ENCODE assay signal across 1 cellular context in genomic region chr1:1400576-1401456, GRCh38.
TF ChIP-seq lines count a peak whose summit lies in the region.

No MANE protein-coding gene starts in this region.

TF ChIP-seq in HepG2, 621 proteins besides CTCF, POLR2A, EP300 and RAD21 (continued from another document and continues in another):
- TF ChIP-seq ZNF275 (CRISPR knock-in tag; IDR thresholded peaks at IDR 0.05; ENCODE audit: borderline replicate concordance) (peak; percentile 89), SETDB1 (CRISPR knock-in tag; IDR thresholded peaks at IDR 0.05; ENCODE audit: borderline replicate concordance) (no peak), NFYC (CRISPR knock-in tag; IDR thresholded peaks at IDR 0.05) (peak; percentile 51; the same call in 1 of the 2 replicates), SPEN (CRISPR knock-in tag; IDR thresholded peaks at IDR 0.05; ENCODE audit: low read depth) (peak; percentile 95), ZNF615 (CRISPR knock-in tag; IDR thresholded peaks at IDR 0.05; ENCODE audit: borderline replicate concordance) (no peak), KLF11 (CRISPR knock-in tag; IDR thresholded peaks at IDR 0.05) (no peak), IRF2 (CRISPR knock-in tag; IDR thresholded peaks at IDR 0.05) (peak; percentile 95), XRCC5 (optimal IDR thresholded peaks at IDR 0.05; ENCODE audit: low read length) (peak; percentile 78), ZEB1 (IDR thresholded peaks at IDR 0.05; ENCODE audit: insufficient replicate concordance, low read depth) (no peak), SP1 (IDR thresholded peaks at IDR 0.05) (no peak), SP1 (CRISPR knock-in tag; IDR thresholded peaks at IDR 0.05) (peak; percentile 62), ZNF460 (CRISPR knock-in tag; IDR thresholded peaks at IDR 0.05; ENCODE audit: borderline replicate concordance) (no peak; the same call in 1 of the 2 replicates), ZNF350 (CRISPR knock-in tag; IDR thresholded peaks at IDR 0.05; ENCODE audit: borderline replicate concordance, low read depth) (peak; percentile 94), ZNF329 (CRISPR knock-in tag; IDR thresholded peaks at IDR 0.05; ENCODE audit: low read depth) (no peak; the same call in 1 of the 2 replicates), HCFC1 (IDR thresholded peaks at IDR 0.05; ENCODE audit: low read depth, low read length) (no peak), MEIS2 (CRISPR knock-in tag; IDR thresholded peaks at IDR 0.05) (peak; percentile 100), HIC2 (CRISPR knock-in tag; IDR thresholded peaks at IDR 0.05; ENCODE audit: low read depth) (peak; percentile 75; the same call in 1 of the 2 replicates), TAF15 (IDR thresholded peaks at IDR 0.05; ENCODE audit: low read depth, low read length, poor library complexity, severe bottlenecking) (peak; percentile 78), ZNF563 (CRISPR knock-in tag; IDR thresholded peaks at IDR 0.05) (no peak; the same call in 1 of the 2 replicates), FIP1L1 (IDR thresholded peaks at IDR 0.05; ENCODE audit: borderline replicate concordance, insufficient read depth, low read depth, low read length) (peak; percentile 66; the same call in 1 of the 2 replicates), ZIK1 (CRISPR knock-in tag; IDR thresholded peaks at IDR 0.05; ENCODE audit: borderline replicate concordance, low read depth) (peak; percentile 89; the same call in 1 of the 2 replicates), ZNF607 (CRISPR knock-in tag; IDR thresholded peaks at IDR 0.05; ENCODE audit: borderline replicate concordance) (peak; percentile 99), YEATS2 (CRISPR knock-in tag; IDR thresholded peaks at IDR 0.05; ENCODE audit: borderline replicate concordance) (peak; percentile 86; the same call in 1 of the 2 replicates), ZNF672 (CRISPR knock-in tag; IDR thresholded peaks at IDR 0.05) (no peak; the same call in 1 of the 2 replicates), ZNF556 (CRISPR knock-in tag; IDR thresholded peaks at IDR 0.05; ENCODE audit: borderline replicate concordance) (peak; percentile 92), ZNF34 (CRISPR knock-in tag; IDR thresholded peaks at IDR 0.05; ENCODE audit: borderline replicate concordance) (no peak; the same call in 1 of the 2 replicates), ZNF605 (CRISPR knock-in tag; IDR thresholded peaks at IDR 0.05) (0 out of 2 replicates have a peak, but pooled peaks have one; percentile 57), SOX5 (CRISPR knock-in tag; IDR thresholded peaks at IDR 0.05; ENCODE audit: borderline replicate concordance) (peak; percentile 92), ZNF646 (CRISPR knock-in tag; IDR thresholded peaks at IDR 0.05) (no peak; the same call in 1 of the 2 replicates), CERS6 (CRISPR knock-in tag; IDR thresholded peaks at IDR 0.05) (0 out of 2 replicates have a peak, but pooled peaks have one; percentile 59), ZNF337 (CRISPR knock-in tag; IDR thresholded peaks at IDR 0.05; ENCODE audit: borderline replicate concordance, low read depth) (no peak), LCORL (IDR thresholded peaks at IDR 0.05) (no peak), LCORL (CRISPR knock-in tag; IDR thresholded peaks at IDR 0.05) (peak; percentile 96), HNF4A (CRISPR knock-in tag; IDR thresholded peaks at IDR 0.05) (peak; percentile 99), GLMP (CRISPR knock-in tag; IDR thresholded peaks at IDR 0.05; ENCODE audit: borderline replicate concordance) (no peak), ZNF614 (CRISPR knock-in tag; IDR thresholded peaks at IDR 0.05; ENCODE audit: borderline replicate concordance) (peak; percentile 95; the same call in 1 of the 2 replicates), ZNF75D (CRISPR knock-in tag; IDR thresholded peaks at IDR 0.05; ENCODE audit: borderline replicate concordance) (no peak), ELF4 (CRISPR knock-in tag; IDR thresholded peaks at IDR 0.05; ENCODE audit: borderline replicate concordance) (no peak), ZNF577 (CRISPR knock-in tag; IDR thresholded peaks at IDR 0.05; ENCODE audit: borderline replicate concordance, low read depth) (no peak), PTBP1 (IDR thresholded peaks at IDR 0.05; ENCODE audit: low read depth, low read length, poor library complexity, severe bottlenecking) (no peak), SIX4 (CRISPR knock-in tag; IDR thresholded peaks at IDR 0.05) (peak; percentile 78), KLF13 (CRISPR knock-in tag; IDR thresholded peaks at IDR 0.05) (no peak), DBP (CRISPR knock-in tag; IDR thresholded peaks at IDR 0.05; ENCODE audit: not compliant biosample characterization) (no peak), HHEX (CRISPR knock-in tag; IDR thresholded peaks at IDR 0.05) (peak; percentile 57; the same call in 1 of the 2 replicates), DMTF1 (CRISPR knock-in tag; IDR thresholded peaks at IDR 0.05) (no peak), ZNF770 (CRISPR knock-in tag; IDR thresholded peaks at IDR 0.05) (peak; percentile 81; the same call in 1 of the 2 replicates), BCL6 (CRISPR knock-in tag; IDR thresholded peaks at IDR 0.05) (peak; percentile 95), ZNF101 (CRISPR knock-in tag; IDR thresholded peaks at IDR 0.05; ENCODE audit: borderline replicate concordance, low read depth) (no peak), ZNF30 (CRISPR knock-in tag; IDR thresholded peaks at IDR 0.05) (no peak), HDAC1 (CRISPR knock-in tag; IDR thresholded peaks at IDR 0.05) (peak; percentile 98), NR3C1 (CRISPR knock-in tag; IDR thresholded peaks at IDR 0.05) (no peak), RARA (CRISPR knock-in tag; IDR thresholded peaks at IDR 0.05) (peak; percentile 100), HNRNPK (IDR thresholded peaks at IDR 0.05; ENCODE audit: low read depth, low read length, poor library complexity, severe bottlenecking) (no peak), ZNF235 (CRISPR knock-in tag; IDR thresholded peaks at IDR 0.05; ENCODE audit: borderline replicate concordance) (peak; percentile 40; the same call in 1 of the 2 replicates)
